Comparison of ENCODE assay signal across 8 cellular contexts in genomic region chr1:46202975-46203737, GRCh38. TPM values are rescaled to one million over a fixed set of nuclear protein-coding genes. Genes with fewer than 3 reads are reported as not detected.
DNase-seq lines count a peak whose midpoint lies in the region; ATAC-seq and TF ChIP-seq lines count a peak whose summit lies in the region.

TSS of gene LURAP1 (plus strand) at chr1:46203334. CDS start at chr1:46203427, 93 bp downstream.

- peak within 1 kb of the TSS; percentile 86 for H3K4me3 Mint-ChIP-seq in activated naive CD8-positive, alpha-beta T cell treated with anti-CD3 and anti-CD28 coated beads for 36 hours
- H3K4me3 Mint-ChIP-seq in glutamatergic neuron (ENCODE audit: unreplicated experiment): peak within 1 kb of the TSS; percentile 91

- peaks cover 1% of the 10 kb centered on the region for H3K36me3 Mint-ChIP-seq in activated naive CD8-positive, alpha-beta T cell treated with anti-CD3 and anti-CD28 coated beads for 36 hours
- peaks cover 6% of the 10 kb centered on the region for H3K36me3 Mint-ChIP-seq in glutamatergic neuron (ENCODE audit: unreplicated experiment)

- TF ChIP-seq EP300 in upper lobe of left lung (IDR thresholded peaks at IDR 0.05): no peak

- H3K9me3 Mint-ChIP-seq in activated naive CD8-positive, alpha-beta T cell treated with anti-CD3 and anti-CD28 coated beads for 36 hours: no peaks in the 10 kb centered on the region
- no peaks in the 10 kb centered on the region for H3K9me3 Mint-ChIP-seq in glutamatergic neuron (ENCODE audit: unreplicated experiment)

- no peaks in the 10 kb centered on the region for H3K27me3 ChIP-seq in neuron (ENCODE audit: insufficient read depth, low read length)
- H3K27me3 ChIP-seq in upper lobe of left lung: no peaks in the 10 kb centered on the region

- CTCF ChIA-PET in GM10248 (lab: Yijun Ruan, JAX): interaction anchor here (3.0 to 5.4 kb wide), 2 partner anchors 21 to 168 kb away, joined by 10 to 30 read pairs; no protein-coding TSS in a partner anchor

- DNase-seq in GM10248 (ENCODE audit: extremely low spot score) (peak; percentile 65), NCI-H69 (lab: John Stamatoyannopoulos, UW) (peak; percentile 76), glutamatergic neuron (peak; percentile 60), upper lobe of left lung (peak; percentile 44 to 92), GDM1 (lab: John Stamatoyannopoulos, UW) (no peak)
- DNase-seq in activated naive CD8-positive, alpha-beta T cell treated with anti-CD3 and anti-CD28 coated beads for 36 hours: peak; percentile 54

- peak within 1 kb of the TSS; percentile 21 to 76 (median 70) for H3K27ac ChIP-seq in upper lobe of left lung

- no peak within 1 kb of the TSS for H3K27ac Mint-ChIP-seq in activated naive CD8-positive, alpha-beta T cell treated with anti-CD3 and anti-CD28 coated beads for 36 hours
- no peak within 1 kb of the TSS for H3K27ac Mint-ChIP-seq in glutamatergic neuron (ENCODE audit: unreplicated experiment)

- no peaks in the 10 kb centered on the region for H3K9me3 ChIP-seq in neuron (ENCODE audit: low read length)
- no peaks in the 10 kb centered on the region for H3K9me3 ChIP-seq in upper lobe of left lung

- no peaks in the 10 kb centered on the region for H3K36me3 ChIP-seq in neuron (ENCODE audit: insufficient read depth, low read length)
- H3K36me3 ChIP-seq in upper lobe of left lung: no peaks in the 10 kb centered on the region

- H3K4me1 ChIP-seq in neuron (ENCODE audit: insufficient read depth, low read length) (peaks cover 16% of the 10 kb centered on the region), upper lobe of left lung (peaks cover 26 to 41% (median 32%) of the 10 kb centered on the region in 4 donors)

- peak in 1 of 4 donors; percentile 21 for TF ChIP-seq POLR2A in upper lobe of left lung (IDR thresholded peaks at IDR 0.05)

- peak within 1 kb of the TSS; percentile 62 for H3K4me3 ChIP-seq in neuron (ENCODE audit: low read length)
- H3K4me3 ChIP-seq in upper lobe of left lung: peak within 1 kb of the TSS; percentile 52 to 68 (median 66)

- POLR2A ChIA-PET in GM10248 (lab: Yijun Ruan, JAX): interaction anchor here (0.6 kb wide), 1 partner anchor 74 kb away, joined by 3 read pairs; no protein-coding TSS in a partner anchor

- H3K27me3 Mint-ChIP-seq in activated naive CD8-positive, alpha-beta T cell treated with anti-CD3 and anti-CD28 coated beads for 36 hours: no peaks in the 10 kb centered on the region
- H3K27me3 Mint-ChIP-seq in glutamatergic neuron (ENCODE audit: unreplicated experiment): peaks cover 5% of the 10 kb centered on the region

- H2AFZ ChIP-seq in neuron (ENCODE audit: low read depth, low read length): peak within 1 kb of the TSS; percentile 73

- 0 to 3% methylated on average over 5 to 47 of the region's 48 CpGs for WGBS in upper lobe of left lung, 2 donors

- peaks cover 16% of the 10 kb centered on the region for H3K4me1 Mint-ChIP-seq in activated naive CD8-positive, alpha-beta T cell treated with anti-CD3 and anti-CD28 coated beads for 36 hours
- H3K4me1 Mint-ChIP-seq in glutamatergic neuron (ENCODE audit: low read depth, unreplicated experiment): peaks cover 2% of the 10 kb centered on the region

- ATAC-seq in upper lobe of left lung (ENCODE audit: low FRiP score in 2 of 2) (peak; percentile 56 to 87), GM21390 (IDR thresholded peaks at IDR 0.05; ENCODE audit: unreplicated experiment) (no peak)

- no peak for TF ChIP-seq CTCF in GM10248 (IDR thresholded peaks at IDR 0.05; ENCODE audit: control extremely low read depth, extremely low read depth, low read depth, missing control alignments)
- no peak for TF ChIP-seq CTCF in glutamatergic neuron (IDR thresholded peaks at IDR 0.05; ENCODE audit: partially characterized antibody, unreplicated experiment)
- TF ChIP-seq CTCF in upper lobe of left lung (IDR thresholded peaks at IDR 0.05): no peak

RNA-seq across cellular contexts. Expression of gene LURAP1, which starts in this region (rescaled TPM):
- not detected for total RNA-seq in activated naive CD8-positive, alpha-beta T cell treated with anti-CD3 and anti-CD28 coated beads for 36 hours
- total RNA-seq in glutamatergic neuron (ENCODE audit: unreplicated experiment) (0.29 TPM), upper lobe of left lung (1 to 10 TPM in 5 of 6 donors, under 1 TPM in 1; 0.61 to 5.2 (median 2.8) TPM)

Comparison
In these comparisons a context has a peak if more than half of its experiments do, and no peak if none do; other contexts are left out.
1. Peak in DNase-seq in activated naive CD8-positive, alpha-beta T cell treated with anti-CD3 and anti-CD28 coated beads for 36 hours; RNA of the gene not detected or under 1 TPM.
2. Peak in DNase-seq in glutamatergic neuron; RNA of the gene not detected or under 1 TPM.